Comparison of ENCODE assay signal across 17 cellular contexts in genomic region chr13:110772091-110772984, GRCh38. TPM values are rescaled to one million over a fixed set of nuclear protein-coding genes. Genes with fewer than 3 reads are reported as not detected.
A peak's percentile ranks its signal among the peaks of the same experiment; 100 is the strongest.
DNase-seq lines count a peak whose midpoint lies in the region; ATAC-seq, FAIRE-seq and TF ChIP-seq lines count a peak whose summit lies in the region.
"Had no signal": no experiment of that assay in that cellular context is flagged by ENCODE, and none has a peak within 500 bp of the region (broad histone marks: within the 10 kb centered on the region; RNA-seq: fewer than 3 reads in every experiment).

No MANE protein-coding gene starts in this region.

- H3K4me2 ChIP-seq in HepG2 (ENCODE audit: low read depth, low read length) (no peak overlapping the region), osteoblast (ENCODE audit: insufficient read depth, low read length) (no peak overlapping the region), hepatocyte (no peak overlapping the region)

- WGBS in HepG2 (ENCODE audit: low lambda C conversion rate), result 34% methylated on average over 10 of the region's 13 CpGs
- 75% methylated on average over 11 of the region's 13 CpGs for WGBS in right lobe of liver (ENCODE audit: insufficient coverage, low coverage, low lambda C conversion rate, missing lambda C conversion rate)
- 92% methylated on average over 13 of the region's 13 CpGs for WGBS in hepatocyte (ENCODE audit: low lambda C conversion rate, missing lambda C conversion rate)

- CTCF ChIA-PET in HepG2 (lab: Yijun Ruan, JAX; ENCODE audit: low intra/inter-chr PET ratio, low total read pairs), result no interaction called here

- H2AFZ ChIP-seq in HepG2 (ENCODE audit: low read length) (no peak overlapping the region), osteoblast (ENCODE audit: low read length) (no peak overlapping the region), hepatocyte (no peak overlapping the region)

- FAIRE-seq in HepG2 (lab: Jason Lieb, UNC), result no peak
- FAIRE-seq: GM12892 had no signal

- H3K27ac ChIP-seq in HepG2 (ENCODE audit: extremely low read length, insufficient read depth, low read length) (no peak overlapping the region), right lobe of liver (no peak overlapping the region), osteoblast (ENCODE audit: low read depth, low read length) (no peak overlapping the region), hepatocyte (no peak overlapping the region)

- H3K79me2 ChIP-seq in HepG2 (ENCODE audit: insufficient read depth, low read length), result no peaks in the 10 kb centered on the region
- H3K79me2 ChIP-seq in osteoblast (ENCODE audit: insufficient read depth, low read length), result no peaks in the 10 kb centered on the region
- no peaks in the 10 kb centered on the region for H3K79me2 ChIP-seq in hepatocyte

- H3K4me1 ChIP-seq in HepG2 (ENCODE audit: insufficient read depth, low read length), result peaks cover 33% of the 10 kb centered on the region
- no peaks in the 10 kb centered on the region for H3K4me1 ChIP-seq in right lobe of liver
- H3K4me1 ChIP-seq in osteoblast (ENCODE audit: insufficient read depth, low read length), result no peaks in the 10 kb centered on the region
- H3K4me1 ChIP-seq in hepatocyte (ENCODE audit: insufficient read depth), result no peaks in the 10 kb centered on the region

- intact Hi-C loops in HepG2 (cut with micrococcal nuclease; ENCODE audit: unreplicated experiment) (no loop called here), right lobe of liver (cut with DNase I) (no loop called here)

- H3K9ac ChIP-seq in HepG2 (ENCODE audit: insufficient read depth, low read depth, low read length), result no peak overlapping the region

- ATAC-seq in HepG2 (no peak), right lobe of liver (no peak)

- H3K27me3 ChIP-seq in HepG2 (ENCODE audit: control insufficient read depth in 1 of 2, insufficient read depth in 2 of 2, low read length in 2 of 2) (peaks cover 3 to 31% of the 10 kb centered on the region in 2 experiments), right lobe of liver (no peaks in the 10 kb centered on the region), osteoblast (ENCODE audit: insufficient read depth, low read length) (peaks cover 27% of the 10 kb centered on the region), hepatocyte (no peaks in the 10 kb centered on the region)

- no peaks in the 10 kb centered on the region for H3K9me2 ChIP-seq in hepatocyte (replicated peaks; ENCODE audit: insufficient read depth)

- POLR2A ChIA-PET in HepG2 (lab: Yijun Ruan, JAX), result no interaction called here

- TF ChIP-seq POLR2A in HepG2 (IDR thresholded peaks at IDR 0.05; ENCODE audit: insufficient read depth in 1 of 2, low read depth in 2 of 2, low read length in 2 of 2) (no peak), right lobe of liver (IDR thresholded peaks at IDR 0.05) (no peak)

- TF ChIP-seq EP300 in HepG2 (IDR thresholded peaks at IDR 0.05; ENCODE audit: low read depth in 2 of 2, low read length in 2 of 2) (no peak), HepG2 (CRISPR knock-in tag; IDR thresholded peaks at IDR 0.05; ENCODE audit: borderline replicate concordance) (no peak)

- TF ChIP-seq CTCF in HepG2 (CRISPR knock-in tag; IDR thresholded peaks at IDR 0.05) (no peak), right lobe of liver (IDR thresholded peaks at IDR 0.05) (no peak), choroid plexus epithelial cell (conservative IDR thresholded peaks at IDR 0.05; ENCODE audit: low read depth, low read length) (no peak), osteoblast (IDR thresholded peaks at IDR 0.05; ENCODE audit: extremely low read depth, low read depth, low read length) (no peak), hepatocyte (IDR thresholded peaks at IDR 0.05; ENCODE audit: poor library complexity) (no peak)

- H3K36me3 ChIP-seq in HepG2 (replicated peaks in 1 of 2; ENCODE audit: control insufficient read depth in 1 of 2, insufficient read depth in 2 of 2, low read length in 2 of 2), result no peaks in the 10 kb centered on the region
- no peaks in the 10 kb centered on the region for H3K36me3 ChIP-seq in right lobe of liver
- H3K36me3 ChIP-seq in osteoblast (ENCODE audit: insufficient read depth, low read length), result no peaks in the 10 kb centered on the region
- no peaks in the 10 kb centered on the region for H3K36me3 ChIP-seq in hepatocyte (replicated peaks; ENCODE audit: insufficient read depth, low read depth)

- H3K9me3 ChIP-seq in HepG2 (ENCODE audit: low read length), result no peaks in the 10 kb centered on the region
- H3K9me3 ChIP-seq in right lobe of liver, result no peaks in the 10 kb centered on the region
- no peaks in the 10 kb centered on the region for H3K9me3 ChIP-seq in osteoblast (ENCODE audit: low read depth, low read length)
- no peaks in the 10 kb centered on the region for H3K9me3 ChIP-seq in hepatocyte (ENCODE audit: low read depth)

- H3K4me3 ChIP-seq in HepG2 (replicated peaks in 1 of 3; ENCODE audit: insufficient read depth in 1 of 3, low read depth in 2 of 3, low read length in 3 of 3), result no peak overlapping the region
- no peak overlapping the region for H3K4me3 ChIP-seq in right lobe of liver
- H3K4me3 ChIP-seq in choroid plexus epithelial cell (ENCODE audit: low read depth, low read length), result no peak overlapping the region
- no peak overlapping the region for H3K4me3 ChIP-seq in osteoblast (ENCODE audit: insufficient read depth, low read length)
- no peak overlapping the region for H3K4me3 ChIP-seq in hepatocyte

- in situ Hi-C loops in HepG2 (cut with HindIII; ENCODE audit: extremely low pct_ligation_motif_present, low pct_unique_long_range_greater_than_20kb), result no loop called here

- H4K20me1 ChIP-seq in HepG2 (ENCODE audit: insufficient read depth, low read length) (no peaks in the 10 kb centered on the region), osteoblast (ENCODE audit: insufficient read depth, low read length) (no peaks in the 10 kb centered on the region), hepatocyte (ENCODE audit: insufficient read depth, poor library complexity, severe bottlenecking) (no peaks in the 10 kb centered on the region)

- no peak for TF ChIP-seq RAD21 in HepG2 (CRISPR knock-in tag; IDR thresholded peaks at IDR 0.05)

- BruUV-seq in HepG2 (replicated peaks; lab: Mats Ljungman, UMichigan), result no TSS peak

- no peak for DNase-seq in HepG2 (ENCODE audit: low spot score)
- no peak for DNase-seq in right lobe of liver
- DNase-seq in choroid plexus epithelial cell (ENCODE audit: low read depth), result peak; percentile 12
- peak; percentile 62 for DNase-seq in osteoblast (ENCODE audit: insufficient read length, low spot score, missing footprints)
- no peak for DNase-seq in hepatocyte (ENCODE audit: low spot score)
- no peak for DNase-seq in SHP77 (lab: John Stamatoyannopoulos, UW)
- DNase-seq in NCI-H524 (lab: John Stamatoyannopoulos, UW), result no peak
- DNase-seq: 8988T; AML-193; C1 segment of cervical spinal cord; Calu3; CD4-positive, alpha-beta T cell; DND-41; GDM1; GOT3; H9 had no signal

TF ChIP-seq in HepG2, 621 proteins besides CTCF, POLR2A, EP300 and RAD21 (continues in another document):
- TF ChIP-seq SRF (IDR thresholded peaks at IDR 0.05; ENCODE audit: low read depth, low read length) (no peak), EZH2 (conservative IDR thresholded peaks at IDR 0.05; ENCODE audit: low read depth, low read length) (peak; percentile 63; the same call in 1 of the 2 replicates)

RNA-seq across cellular contexts. Expression of gene ING1, which starts 58.8 kb away (rescaled TPM):
- 7.9 and 8.1 TPM in 2 replicates for total RNA-seq in HepG2 (2016; rRNA removed; fragmentation: Illumina TruSeq; extraction: Trizol)
- total RNA-seq in HepG2 (2016; cell fraction: cytosol; rRNA removed; fragmentation: Illumina TruSeq; extraction: Trizol; ENCODE audit: low read depth), result 3.2 and 3.8 TPM in 2 replicates
- 6.1 and 7.1 TPM in 2 replicates for total RNA-seq in HepG2 (2016; cell fraction: insoluble cytoplasmic fraction; rRNA removed; fragmentation: Illumina TruSeq; extraction: Trizol)
- 8.5 and 9.2 TPM in 2 replicates for total RNA-seq in HepG2 (2016; cell fraction: membrane; rRNA removed; fragmentation: Illumina TruSeq; extraction: Trizol)
- total RNA-seq in HepG2 (2016; cell fraction: nucleus; rRNA removed; fragmentation: Illumina TruSeq; extraction: Trizol), result 6.1 and 6.4 TPM in 2 replicates
- polyA plus RNA-seq in HepG2 (2011; rRNA removed), result 13.6 and 16.1 TPM in 2 replicates
- polyA plus RNA-seq in HepG2 (2011; cell fraction: cytosol; rRNA removed), result 14.0 and 27.3 TPM in 2 replicates
- 13.0 and 17.3 TPM in 2 replicates for polyA plus RNA-seq in HepG2 (2011; cell fraction: nucleus; rRNA removed)
- polyA plus RNA-seq in HepG2 (2012), result 6.5 and 7.4 TPM in 2 replicates
- polyA plus RNA-seq in HepG2 (2016; cell fraction: cytosol; fragmentation: Illumina TruSeq; extraction: Trizol; ENCODE audit: low read depth), result 6.7 and 6.9 TPM in 2 replicates
- 15.1 and 17.1 TPM in 2 replicates for polyA plus RNA-seq in HepG2 (2016; cell fraction: insoluble cytoplasmic fraction; fragmentation: Illumina TruSeq; extraction: Trizol; ENCODE audit: low read depth)
- 12.7 and 14.0 TPM in 2 replicates for polyA plus RNA-seq in HepG2 (2016; cell fraction: membrane; fragmentation: Illumina TruSeq; extraction: Trizol; ENCODE audit: low read depth)
- polyA plus RNA-seq in HepG2 (2016; cell fraction: nucleus; fragmentation: Illumina TruSeq; extraction: Trizol; ENCODE audit: insufficient read depth, low read depth), result 15.2 and 17.6 TPM in 2 replicates
- 11.5 and 18.2 TPM in 2 replicates for polyA minus RNA-seq in HepG2 (2011; rRNA and poly(A)+ RNA removed; ENCODE audit: low replicate concordance)
- 12.1 and 16.0 TPM in 2 replicates for polyA minus RNA-seq in HepG2 (2011; cell fraction: cytosol; rRNA and poly(A)+ RNA removed)
- polyA minus RNA-seq in HepG2 (2011; cell fraction: nucleus; rRNA and poly(A)+ RNA removed), result 7.1 TPM in 2 replicates
- total RNA-seq in right lobe of liver, result 10 to 100 TPM in 3 of 6 experiments, 1 to 10 TPM in 3; 3.8 to 12.0 (median 8.8) TPM
- 9.1 and 10.5 TPM in 2 replicates for total RNA-seq in osteoblast
- total RNA-seq in hepatocyte, result 14.7 and 15.7 TPM in 2 replicates
- 24.2 and 26.4 TPM in 2 replicates for polyA plus RNA-seq in hepatocyte

Comparison
In these comparisons a context has a peak if more than half of its experiments do, and no peak if none do; other contexts are left out.
1. DNase-seq: peak in choroid plexus epithelial cell (single experiment) and osteoblast (single experiment); none in HepG2 (single experiment), right lobe of liver (0 of 3), hepatocyte (single experiment), SHP77 (0 of 2) and NCI-H524 (0 of 2).